Comparison of ENCODE assay signal across 2 cellular contexts in the genomic region with DNA sequence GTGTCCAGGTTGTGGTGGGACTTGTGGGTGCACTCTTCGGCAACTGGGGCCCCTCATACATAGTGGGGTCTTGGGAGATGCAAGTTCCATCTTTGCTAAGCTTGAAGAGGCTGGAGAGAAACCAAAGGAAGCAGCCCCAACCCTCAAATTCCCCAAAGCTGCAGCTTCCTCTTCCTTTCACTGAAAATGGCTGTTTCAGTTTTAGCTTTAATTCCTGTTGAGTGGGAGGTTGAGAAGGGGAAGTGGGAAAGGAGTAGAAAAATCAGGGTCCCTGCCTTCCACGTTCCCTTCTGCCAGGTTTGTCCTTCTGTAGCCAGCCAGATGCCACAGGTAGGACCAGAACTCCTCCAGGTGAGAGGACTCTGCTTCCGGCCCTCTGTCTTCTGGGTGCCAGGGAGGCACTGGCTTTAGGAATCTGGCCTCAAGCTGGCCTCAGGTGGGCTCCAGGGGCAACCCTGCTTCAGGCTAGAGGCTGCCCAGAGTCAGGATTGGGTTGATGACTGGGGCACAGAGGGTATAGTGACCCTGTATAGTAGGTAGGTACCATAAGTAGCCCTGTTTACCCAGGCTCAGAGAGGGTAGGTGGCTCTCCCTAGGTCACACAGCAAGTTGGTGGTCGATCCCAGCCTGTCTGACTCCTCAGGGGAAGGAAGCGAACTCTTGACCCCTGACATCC.
TF ChIP-seq lines count a peak whose summit lies in the region.

No MANE protein-coding gene starts in this region.

TF ChIP-seq in SK-N-SH, 30 proteins besides CTCF, POLR2A, EP300 and RAD21 (continued from another document):
- no peak for TF ChIP-seq REST (IDR thresholded peaks at IDR 0.05; ENCODE audit: low read depth, low read length)
- TF ChIP-seq TEAD4 (IDR thresholded peaks at IDR 0.05; ENCODE audit: borderline replicate concordance, insufficient read depth) = no peak
- no peak for TF ChIP-seq FOXJ3 (CRISPR knock-in tag; IDR thresholded peaks at IDR 0.05)
- TF ChIP-seq RCOR1 (IDR thresholded peaks at IDR 0.05; ENCODE audit: low read length) = no peak
- no peak for TF ChIP-seq GABPA (IDR thresholded peaks at IDR 0.05; ENCODE audit: low read depth)
- TF ChIP-seq JUND (IDR thresholded peaks at IDR 0.05) = no peak
- TF ChIP-seq, protein P1, sequence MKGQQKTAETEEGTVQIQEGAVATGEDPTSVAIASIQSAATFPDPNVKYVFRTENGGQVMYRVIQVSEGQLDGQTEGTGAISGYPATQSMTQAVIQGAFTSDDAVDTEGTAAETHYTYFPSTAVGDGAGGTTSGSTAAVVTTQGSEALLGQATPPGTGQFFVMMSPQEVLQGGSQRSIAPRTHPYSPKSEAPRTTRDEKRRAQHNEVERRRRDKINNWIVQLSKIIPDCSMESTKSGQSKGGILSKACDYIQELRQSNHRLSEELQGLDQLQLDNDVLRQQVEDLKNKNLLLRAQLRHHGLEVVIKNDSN (IDR thresholded peaks at IDR 0.05; ENCODE audit: borderline replicate concordance, low read depth) = no peak
- no peak for TF ChIP-seq POLR2AphosphoS5 (IDR thresholded peaks at IDR 0.05; ENCODE audit: low read depth, low read length)
- no peak for TF ChIP-seq TCF12 (IDR thresholded peaks at IDR 0.05)
- TF ChIP-seq YY1 (IDR thresholded peaks at IDR 0.05; ENCODE audit: low read depth) = no peak
- TF ChIP-seq TAF1 (IDR thresholded peaks at IDR 0.05; ENCODE audit: borderline replicate concordance, low read depth, low read length) = no peak
- TF ChIP-seq PBX3 (IDR thresholded peaks at IDR 0.05) = no peak
TF ChIP-seq in SK-N-SH: peak in this region for 0.

TF ChIP-seq in SK-N-SH treated with all-trans-retinoic acid at 6 μM for 48 hours, 23 proteins besides CTCF, POLR2A, EP300 and RAD21 (continued from another document):
- TF ChIP-seq CSRNP3 (CRISPR knock-in tag; IDR thresholded peaks at IDR 0.05) = no peak
- TF ChIP-seq, protein P2, sequence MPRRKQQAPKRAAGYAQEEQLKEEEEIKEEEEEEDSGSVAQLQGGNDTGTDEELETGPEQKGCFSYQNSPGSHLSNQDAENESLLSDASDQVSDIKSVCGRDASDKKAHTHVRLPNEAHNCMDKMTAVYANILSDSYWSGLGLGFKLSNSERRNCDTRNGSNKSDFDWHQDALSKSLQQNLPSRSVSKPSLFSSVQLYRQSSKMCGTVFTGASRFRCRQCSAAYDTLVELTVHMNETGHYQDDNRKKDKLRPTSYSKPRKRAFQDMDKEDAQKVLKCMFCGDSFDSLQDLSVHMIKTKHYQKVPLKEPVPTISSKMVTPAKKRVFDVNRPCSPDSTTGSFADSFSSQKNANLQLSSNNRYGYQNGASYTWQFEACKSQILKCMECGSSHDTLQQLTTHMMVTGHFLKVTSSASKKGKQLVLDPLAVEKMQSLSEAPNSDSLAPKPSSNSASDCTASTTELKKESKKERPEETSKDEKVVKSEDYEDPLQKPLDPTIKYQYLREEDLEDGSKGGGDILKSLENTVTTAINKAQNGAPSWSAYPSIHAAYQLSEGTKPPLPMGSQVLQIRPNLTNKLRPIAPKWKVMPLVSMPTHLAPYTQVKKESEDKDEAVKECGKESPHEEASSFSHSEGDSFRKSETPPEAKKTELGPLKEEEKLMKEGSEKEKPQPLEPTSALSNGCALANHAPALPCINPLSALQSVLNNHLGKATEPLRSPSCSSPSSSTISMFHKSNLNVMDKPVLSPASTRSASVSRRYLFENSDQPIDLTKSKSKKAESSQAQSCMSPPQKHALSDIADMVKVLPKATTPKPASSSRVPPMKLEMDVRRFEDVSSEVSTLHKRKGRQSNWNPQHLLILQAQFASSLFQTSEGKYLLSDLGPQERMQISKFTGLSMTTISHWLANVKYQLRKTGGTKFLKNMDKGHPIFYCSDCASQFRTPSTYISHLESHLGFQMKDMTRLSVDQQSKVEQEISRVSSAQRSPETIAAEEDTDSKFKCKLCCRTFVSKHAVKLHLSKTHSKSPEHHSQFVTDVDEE (CRISPR knock-in tag; IDR thresholded peaks at IDR 0.05) = no peak
